8 cellular contexts compared by ENCODE assay signal in the genomic region with DNA sequence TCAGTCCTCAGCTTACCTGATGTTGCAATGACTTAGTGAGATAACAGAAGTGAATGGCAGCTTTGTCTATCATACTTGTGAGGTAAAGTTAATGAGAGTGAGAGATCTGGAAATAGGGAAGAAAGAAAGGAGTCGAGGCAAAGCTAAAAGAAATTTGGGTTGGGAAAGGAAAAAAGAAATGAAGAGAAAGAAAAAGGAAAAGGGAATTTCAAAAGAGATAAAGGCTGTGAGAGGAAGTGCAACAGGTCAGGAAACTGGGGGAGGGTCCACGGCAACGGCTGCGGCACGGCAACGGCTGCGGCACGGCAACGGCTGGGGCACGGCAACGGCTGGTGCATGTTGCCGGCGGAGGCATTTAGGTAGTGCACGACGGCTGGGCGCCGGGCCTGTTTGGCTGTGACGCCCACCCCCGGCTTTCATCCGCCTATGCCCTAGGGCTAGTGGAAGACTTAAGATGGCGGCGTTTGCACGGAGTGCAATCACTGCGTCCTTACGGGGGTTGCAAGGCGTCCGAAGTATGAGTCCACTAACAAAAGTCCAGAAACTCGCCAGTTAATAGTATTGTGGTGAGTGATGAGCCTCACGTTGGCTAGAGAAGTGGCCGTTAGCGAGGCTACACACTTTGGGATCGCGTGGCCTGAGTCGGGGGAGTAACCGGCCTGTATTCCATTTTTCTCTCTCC.
DNase-seq lines count a peak whose midpoint lies in the region; ATAC-seq and TF ChIP-seq lines count a peak whose summit lies in the region.

No MANE protein-coding gene starts in this region.

- TF ChIP-seq POLR2A in GM10847 (IDR thresholded peaks at IDR 0.05; ENCODE audit: extremely low read depth, insufficient read length): peak; percentile 67
- TF ChIP-seq POLR2A in transverse colon (IDR thresholded peaks at IDR 0.05): peak; percentile 50

- H3K9me3 ChIP-seq in trophoblast cell (ENCODE audit: insufficient read depth, low read depth, low read length) (no peaks in the 10 kb centered on the region), transverse colon (no peaks in the 10 kb centered on the region)

- H3K4me2 ChIP-seq in trophoblast cell (ENCODE audit: low read length): peak overlapping the region; percentile 57

- H3K27ac ChIP-seq in trophoblast cell (ENCODE audit: low read depth, low read length): peak overlapping the region; percentile 95
- peak overlapping the region; percentile 80 to 86 (median 85) for H3K27ac ChIP-seq in transverse colon

- intact Hi-C loops in cardiac septum (cut with DNase I) (no loop called here), transverse colon (cut with DNase I; ENCODE audit: low total_unique reads) (no loop called here)

- peak overlapping the region; percentile 58 for H2BK120ac ChIP-seq in trophoblast cell (ENCODE audit: insufficient read depth, low read length, poor library complexity)

- peak overlapping the region; percentile 88 for H3K4ac ChIP-seq in trophoblast cell (ENCODE audit: low read depth, low read length)

- no peak overlapping the region for H2BK5ac ChIP-seq in trophoblast cell (ENCODE audit: low read depth, low read length, poor library complexity)

- ATAC-seq in HG02623 (IDR thresholded peaks at IDR 0.05; ENCODE audit: unreplicated experiment): peak; percentile 94

- H3K18ac ChIP-seq in trophoblast cell (ENCODE audit: low read length): no peak overlapping the region

- no peak overlapping the region for H2AFZ ChIP-seq in trophoblast cell (ENCODE audit: insufficient read depth, low read length, poor library complexity)

- in situ Hi-C loops in transverse colon (cut with MboI; ENCODE audit: low pct_ligation_motif_present in 1 of 4, low pct_unique_long_range_greater_than_20kb in 1 of 4, low sequenced_read_pairs in 3 of 4): no loop called here

- peak overlapping the region; percentile 69 for H4K8ac ChIP-seq in trophoblast cell (ENCODE audit: low read depth, low read length)

- peaks cover 3% of the 10 kb centered on the region for H3K79me1 ChIP-seq in trophoblast cell (ENCODE audit: low read length)

- H3K4me3 ChIP-seq in trophoblast cell (ENCODE audit: low read depth, low read length) (peak overlapping the region; percentile 87), transverse colon (peak overlapping the region; percentile 69 to 75 (median 71))

- no peaks in the 10 kb centered on the region for H3K79me2 ChIP-seq in trophoblast cell (ENCODE audit: control insufficient read depth, insufficient read depth, low read length, poor library complexity)

- peaks cover 0 to 4% of the 10 kb centered on the region in 2 experiments for H3K4me1 ChIP-seq in trophoblast cell (ENCODE audit: control insufficient read depth in 1 of 2, insufficient read depth in 2 of 2, low read length in 2 of 2)
- H3K4me1 ChIP-seq in transverse colon: peaks cover 0 to 6% (median 3%) of the 10 kb centered on the region in 4 donors

- TF ChIP-seq EP300 in transverse colon (IDR thresholded peaks at IDR 0.05; ENCODE audit: low read depth): no peak

- 100% methylated on average over 1 of the region's 35 CpGs for WGBS in trophoblast cell (ENCODE audit: extremely low coverage, insufficient coverage, insufficient read length)
- 0% methylated on average over 1 to 35 of the region's 35 CpGs for WGBS in transverse colon (ENCODE audit: low coverage in 1 of 2), 2 donors

- no peak overlapping the region for H2AK5ac ChIP-seq in trophoblast cell (ENCODE audit: low read length)

- no peak overlapping the region for H2BK12ac ChIP-seq in trophoblast cell (ENCODE audit: low read length)

- H3K36me3 ChIP-seq in trophoblast cell (ENCODE audit: control insufficient read depth in 1 of 2, insufficient read depth in 2 of 2, low read length in 2 of 2) (peaks cover under 1 to 3% of the 10 kb centered on the region in 2 experiments), transverse colon (no peaks in the 10 kb centered on the region)

- H4K12ac ChIP-seq in trophoblast cell (ENCODE audit: low read depth, low read length): no peak overlapping the region

- peak overlapping the region; percentile 80 for H3K14ac ChIP-seq in trophoblast cell (ENCODE audit: low read length)

- peak overlapping the region; percentile 84 for H4K91ac ChIP-seq in trophoblast cell (ENCODE audit: low read depth, low read length)

- no peaks in the 10 kb centered on the region for H3K27me3 ChIP-seq in trophoblast cell (ENCODE audit: insufficient read depth, low read length)
- H3K27me3 ChIP-seq in transverse colon: no peaks in the 10 kb centered on the region

- H3K23ac ChIP-seq in trophoblast cell (ENCODE audit: low read length): no peak overlapping the region

- H3K9ac ChIP-seq in trophoblast cell (ENCODE audit: low read length): peak overlapping the region; percentile 99

- DNase-seq in NCI-H1092 treated with DMSO at 0.1 percent for 48 hours (lab: John Stamatoyannopoulos, UW) (peak; percentile 91), SKM-1 treated with dmso at 0.1 percent for 144 hours (lab: John Stamatoyannopoulos, UW; ENCODE audit: unreplicated experiment) (peak; percentile 70), cardiac septum (ENCODE audit: low spot score) (peak; percentile 94), trophoblast cell (peak; percentile 77 to 94), transverse colon (peak; percentile 92)
- DNase-seq in activated naive CD8-positive, alpha-beta T cell treated with anti-CD3 and anti-CD28 coated beads, Interleukin-2, amount 50 U/mL, for 16 hours (ENCODE audit: low read depth, low spot score): peak; percentile 64

- TF ChIP-seq CTCF in transverse colon (IDR thresholded peaks at IDR 0.05): peak in 1 of 5 experiments; percentile 12

Comparison
In these comparisons a context has a peak if more than half of its experiments do, and no peak if none do; other contexts are left out.
1. Peak in every context shown above with its lines: DNase-seq, ATAC-seq, H3K4me3 ChIP-seq and H3K27ac ChIP-seq.